ENCODE assay signal across 27 cellular contexts in genomic region chr11:74778581-74778980, GRCh38. TPM values are rescaled to one million over a fixed set of nuclear protein-coding genes. Genes with fewer than 3 reads are reported as not detected.
"Had no signal": no experiment of that assay in that cellular context is flagged by ENCODE, and none has a peak within 500 bp of the region (broad histone marks: within the 10 kb centered on the region; RNA-seq: fewer than 3 reads in every experiment).

No MANE protein-coding gene starts in this region.

- H3K36me3 ChIP-seq: stomach, suprapubic skin, thoracic aorta, thyroid gland, tibial artery, tibial nerve, transverse colon, upper lobe of left lung, upper lobe of right lung, uterus, vagina had no signal

- H3K27me3 ChIP-seq: stomach, suprapubic skin, testis, thyroid gland, tibial artery, tibial nerve, transverse colon, upper lobe of left lung, upper lobe of right lung, uterus, vagina had no signal

- H3K4me3 ChIP-seq: stomach, suprapubic skin, testis, thoracic aorta, thyroid gland, tibial artery, tibial nerve, transverse colon, upper lobe of left lung, upper lobe of right lung, uterus, vagina had no signal

- H3K27ac ChIP-seq: stomach, suprapubic skin, testis, thoracic aorta, thyroid gland, tibial artery, tibial nerve, transverse colon, upper lobe of left lung, upper lobe of right lung, uterus, vagina had no signal

- FAIRE-seq: urothelium cell line had no signal

- H3K9me3 ChIP-seq: stomach, suprapubic skin, testis, thoracic aorta, thyroid gland, tibial artery, tibial nerve, transverse colon, upper lobe of left lung, upper lobe of right lung, uterus, vagina had no signal

- DNase-seq: stimulated activated CD4-positive, alpha-beta T cell treated with anti-CD3 and anti-CD28 coated beads, Interleukin-2, amount 100 ng/mL, for 48 hours; stimulated activated CD4-positive, alpha-beta T cell treated with anti-CD3 and anti-CD28 coated beads, Interleukin-4, amount 100 ng/mL, for 1 hour; stimulated activated CD4-positive, alpha-beta T cell treated with anti-CD3 and anti-CD28 coated beads, Interleukin-4, amount 100 ng/mL, for 24 hours; stimulated activated CD4-positive, alpha-beta T cell treated with anti-CD3 and anti-CD28 coated beads, Interleukin-4, amount 100 ng/mL, for 4 hours; stimulated activated CD8-positive, alpha-beta memory T cell treated with anti-CD3 and anti-CD28 coated beads, Interleukin-4, amount 100 ng/mL, for 48 hours; stimulated activated naive B cell treated with anti-CD40 and anti-IgM and Interleukin-4, amounts not matched to agents 10 μg/mL and 1 μg/mL and 100 μg/mL, for 72 hours; stimulated activated naive CD4-positive, alpha-beta T cell; stimulated activated naive CD4-positive, alpha-beta T cell treated with Interleukin-2 at 50 U/mL for 16 hours; stimulated activated naive CD8-positive, alpha-beta T cell treated with anti-CD3 and anti-CD28 coated beads, Interleukin-15, amount 100 ng/mL, for 72 hours; stimulated activated naive CD8-positive, alpha-beta T cell treated with anti-CD3 and anti-CD28 coated beads, Interleukin-15, Interleukin-2, amounts not matched to agents 100 U/mL and 50 U/mL, for 24 hours; stomach; substantia nigra; testis; thyroid gland; tibial artery; transverse colon; upper lobe of left lung; upper lobe of right lung; uterus had no signal

- ATAC-seq: stimulated activated effector memory CD8-positive, alpha-beta T cell treated with anti-CD3 and anti-CD28 coated beads, Interleukin-12 subunit alpha, Interleukin-12 subunit beta, amount 100 ng/mL, for 72 hours; stimulated activated memory B cell treated with anti-CD40 and anti-IgM and Interleukin-4, amounts not matched to agents 10 μg/mL and 1 μg/mL and 100 μg/mL, for 72 hours; stimulated activated naive B cell treated with anti-CD40 and anti-IgM and Interleukin-4, amounts not matched to agents 10 μg/mL and 1 μg/mL and 100 μg/mL, for 72 hours; stimulated activated naive CD8-positive, alpha-beta T cell treated with anti-CD3 and anti-CD28 coated beads, Interleukin-15, amount 100 ng/mL, for 72 hours; stimulated activated naive CD8-positive, alpha-beta T cell treated with anti-CD3 and anti-CD28 coated beads, Interleukin-15, Interleukin-2, amounts not matched to agents 100 U/mL and 50 U/mL, for 24 hours; upper lobe of right lung had no signal

- H3K4me1 ChIP-seq: testis had no signal

RNA-seq across cellular contexts. Expression of gene CHRDL2, which starts 47.4 kb away (rescaled TPM):
- total RNA-seq: subcutaneous adipose tissue, suprapubic skin, thyroid gland, tibial nerve had no signal
